ENCODE assay signal across 8 cellular contexts in genomic region chr9:133125706-133126696, GRCh38. TPM values are rescaled to one million over a fixed set of nuclear protein-coding genes. Genes with fewer than 3 reads are reported as not detected.
DNase-seq lines count a peak whose midpoint lies in the region; ATAC-seq and TF ChIP-seq lines count a peak whose summit lies in the region.

No MANE protein-coding gene starts in this region.

- intact Hi-C loops in right lobe of liver (cut with DNase I): no loop called here

- no peaks in the 10 kb centered on the region for H3K9me3 Mint-ChIP-seq in activated naive CD8-positive, alpha-beta T cell treated with anti-CD3 and anti-CD28 coated beads for 36 hours
- no peaks in the 10 kb centered on the region for H3K9me3 Mint-ChIP-seq in type B pancreatic cell

- ATAC-seq in GM21576 (IDR thresholded peaks at IDR 0.05; ENCODE audit: unreplicated experiment): peak; percentile 40
- peak; percentile 15 to 40 (median 28) for ATAC-seq in right lobe of liver

- H3K4me1 ChIP-seq in right lobe of liver: peaks cover 2 to 36% (median 17%) of the 10 kb centered on the region in 4 donors

- no peaks in the 10 kb centered on the region for H3K27me3 ChIP-seq in right lobe of liver

- peak overlapping the region; percentile 12 for H3K4me3 Mint-ChIP-seq in activated naive CD8-positive, alpha-beta T cell treated with anti-CD3 and anti-CD28 coated beads for 36 hours
- no peak overlapping the region for H3K4me3 Mint-ChIP-seq in type B pancreatic cell

- peaks cover 3% of the 10 kb centered on the region for H3K36me3 Mint-ChIP-seq in activated naive CD8-positive, alpha-beta T cell treated with anti-CD3 and anti-CD28 coated beads for 36 hours
- no peaks in the 10 kb centered on the region for H3K36me3 Mint-ChIP-seq in type B pancreatic cell

- no peaks in the 10 kb centered on the region for H3K36me3 ChIP-seq in right lobe of liver

- H3K4me3 ChIP-seq in AG09309 (ENCODE audit: control insufficient read depth, low read depth, low read length) (peak overlapping the region; percentile 23), right lobe of liver (peak overlapping the region in 2 of 3 donors; percentile 13 to 16)

- peaks cover 43% of the 10 kb centered on the region for H3K4me1 Mint-ChIP-seq in activated naive CD8-positive, alpha-beta T cell treated with anti-CD3 and anti-CD28 coated beads for 36 hours
- H3K4me1 Mint-ChIP-seq in type B pancreatic cell (ENCODE audit: unreplicated experiment): peaks cover 31% of the 10 kb centered on the region

- no peaks in the 10 kb centered on the region for H3K9me3 ChIP-seq in right lobe of liver

- 6% methylated on average over 17 of the region's 28 CpGs for WGBS in right lobe of liver (ENCODE audit: insufficient coverage, low coverage, low lambda C conversion rate, missing lambda C conversion rate)

- TF ChIP-seq POLR2A in right lobe of liver (IDR thresholded peaks at IDR 0.05): no peak

- TF ChIP-seq CTCF in AG09309 (IDR thresholded peaks at IDR 0.05; ENCODE audit: control insufficient read depth, insufficient read depth, low read depth, low read length, missing control alignments) (no peak), right lobe of liver (IDR thresholded peaks at IDR 0.05) (no peak), type B pancreatic cell (conservative IDR thresholded peaks at IDR 0.05) (no peak)

- DNase-seq in AG09309 (ENCODE audit: low read depth): no peak
- DNase-seq in activated naive CD8-positive, alpha-beta T cell treated with anti-CD3 and anti-CD28 coated beads for 36 hours: peak; percentile 34
- DNase-seq in right lobe of liver: peak in 2 of 3 donors; percentile 63 to 69
- no peak for DNase-seq in type B pancreatic cell (ENCODE audit: extremely low spot score, unreplicated experiment)
- DNase-seq in NCI-H82 (lab: John Stamatoyannopoulos, UW): no peak
- DNase-seq in stimulated activated CD4-positive, alpha-beta T cell treated with anti-CD3 and anti-CD28 coated beads, Interleukin-12 subunit alpha, Interleukin-12 subunit beta, amount 100 ng/mL, for 4 hours: no peak
- DNase-seq in stimulated activated CD4-positive, alpha-beta T cell treated with anti-CD3 and anti-CD28 coated beads, Interleukin-2, amount 100 ng/mL, for 24 hours: no peak

- peak overlapping the region; percentile 66 to 79 (median 68) for H3K27ac ChIP-seq in right lobe of liver

- H3K27me3 Mint-ChIP-seq in activated naive CD8-positive, alpha-beta T cell treated with anti-CD3 and anti-CD28 coated beads for 36 hours: no peaks in the 10 kb centered on the region
- no peaks in the 10 kb centered on the region for H3K27me3 Mint-ChIP-seq in type B pancreatic cell

- H3K27ac Mint-ChIP-seq in activated naive CD8-positive, alpha-beta T cell treated with anti-CD3 and anti-CD28 coated beads for 36 hours: peak overlapping the region; percentile 66
- H3K27ac Mint-ChIP-seq in type B pancreatic cell: peak overlapping the region; percentile 48

RNA-seq across cellular contexts. Expression of gene RALGDS, which starts 5.0 kb away (rescaled TPM):
- 10 to 100 TPM; 50.3 to 51.9 TPM for total RNA-seq in activated naive CD8-positive, alpha-beta T cell treated with anti-CD3 and anti-CD28 coated beads for 36 hours
- total RNA-seq in right lobe of liver (10 to 100 TPM in 1 of 6 experiments, 1 to 10 TPM in 5; 4.3 to 19.8 (median 5.7) TPM), type B pancreatic cell (ENCODE audit: low replicate concordance) (64.8 and 86.3 TPM in 2 replicates)

RNA-seq across cellular contexts. Expression of gene GBGT1, which starts 37.7 kb away (rescaled TPM):
- 1 to 10 TPM; 1.6 to 2.9 TPM for total RNA-seq in activated naive CD8-positive, alpha-beta T cell treated with anti-CD3 and anti-CD28 coated beads for 36 hours
- total RNA-seq in right lobe of liver (1 to 10 TPM in 5 of 6 experiments, under 1 TPM in 1; 0.68 to 3.7 (median 1.9) TPM), type B pancreatic cell (ENCODE audit: low replicate concordance) (21.0 and 54.9 TPM in 2 replicates)

Comparison
In these comparisons a context has a peak if more than half of its experiments do, and no peak if none do; other contexts are left out.
1. DNase-seq: peak in activated naive CD8-positive, alpha-beta T cell treated with anti-CD3 and anti-CD28 coated beads for 36 hours (single experiment) and right lobe of liver (2 of 3); none in AG09309 (single experiment), type B pancreatic cell (single experiment), NCI-H82 (single experiment), stimulated activated CD4-positive, alpha-beta T cell treated with anti-CD3 and anti-CD28 coated beads, Interleukin-12 subunit alpha, Interleukin-12 subunit beta, amount 100 ng/mL, for 4 hours (single experiment) and stimulated activated CD4-positive, alpha-beta T cell treated with anti-CD3 and anti-CD28 coated beads, Interleukin-2, amount 100 ng/mL, for 24 hours (0 of 2).